In the genomic region with DNA sequence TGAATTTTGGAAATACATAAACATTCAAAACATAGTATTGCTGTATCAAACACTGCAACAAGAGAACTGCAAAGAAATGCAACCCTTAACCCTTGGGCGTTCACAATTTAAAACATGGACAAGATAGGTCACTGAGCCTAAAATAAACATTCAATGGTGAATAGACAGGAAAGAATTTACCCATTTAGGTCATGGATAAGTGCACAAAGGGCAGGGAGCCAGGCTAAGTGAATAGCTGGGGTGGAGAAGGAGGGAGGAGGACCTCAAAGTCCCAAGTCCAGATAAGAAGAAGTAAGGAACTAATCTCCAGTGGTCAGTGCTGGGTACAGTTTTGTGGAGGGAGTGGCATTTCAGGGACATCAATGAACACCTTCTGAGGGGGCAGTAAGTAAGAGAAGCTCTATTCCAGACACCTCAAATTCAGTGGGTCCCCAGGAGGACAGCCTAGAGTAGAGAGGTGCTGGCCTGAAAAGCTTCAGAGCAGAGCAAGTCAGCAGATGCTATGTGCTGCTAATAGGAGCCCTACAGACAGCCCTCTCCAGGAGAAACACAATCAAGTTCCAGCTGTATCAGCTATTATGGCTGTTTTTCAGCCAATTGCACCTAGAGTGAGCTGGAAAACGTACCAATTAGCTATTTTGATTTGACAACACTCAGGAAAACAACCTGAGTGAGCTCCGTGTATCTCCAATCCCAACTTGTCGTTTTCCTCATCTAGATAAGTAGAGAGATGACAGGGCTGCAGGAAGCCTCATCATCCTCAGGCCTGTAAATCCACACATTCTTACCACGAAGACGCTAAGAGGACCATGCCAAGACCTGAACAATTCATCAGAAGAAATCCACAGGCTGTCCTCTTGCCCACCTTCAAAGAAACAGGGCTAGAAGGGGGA, we compare ENCODE assay signal across 15 cellular contexts.
DNase-seq lines count a peak whose midpoint lies in the region; ATAC-seq and TF ChIP-seq lines count a peak whose summit lies in the region.
"Had no signal": no experiment of that assay in that cellular context is flagged by ENCODE, and none has a peak within 500 bp of the region (broad histone marks: within the 10 kb centered on the region; RNA-seq: fewer than 3 reads in every experiment).

No MANE protein-coding gene starts in this region.

- H3K9me3 ChIP-seq in fibroblast of lung (ENCODE audit: control insufficient read depth, insufficient read depth, low read depth, low read length), result no peaks in the 10 kb centered on the region

- H3K27me3 ChIP-seq in fibroblast of lung (ENCODE audit: control insufficient read depth, insufficient read depth, low read length), result no peaks in the 10 kb centered on the region

- H3K36me3 Mint-ChIP-seq in nephron progenitor cell (ENCODE audit: low read depth) (peaks cover 11% of the 10 kb centered on the region), Calu3 (ENCODE audit: insufficient read depth, unreplicated experiment) (no peaks in the 10 kb centered on the region)

- no peak for ATAC-seq in GM19467 (IDR thresholded peaks at IDR 0.05; ENCODE audit: unreplicated experiment)
- ATAC-seq: naive thymus-derived CD4-positive, alpha-beta T cell had no signal

- H3K27ac Mint-ChIP-seq in nephron progenitor cell (peak overlapping the region; percentile 23), Calu3 (ENCODE audit: unreplicated experiment) (no peak overlapping the region)
- H3K27ac Mint-ChIP-seq: dendritic cell treated with granulocyte-macrophage colony-stimulating factor and Interleukin-4, amounts not matched to agents 40 ng/mL and 50 ng/mL, for 4 days had no signal

- H3K27ac ChIP-seq in fibroblast of lung (ENCODE audit: insufficient read depth, low read length), result no peak overlapping the region

- no peaks in the 10 kb centered on the region for H3K79me2 ChIP-seq in fibroblast of lung (ENCODE audit: control insufficient read depth, insufficient read depth, low read length)

- H3K27me3 Mint-ChIP-seq in nephron progenitor cell (ENCODE audit: low read depth, poor library complexity) (peaks cover 8% of the 10 kb centered on the region), Calu3 (ENCODE audit: unreplicated experiment) (no peaks in the 10 kb centered on the region)

- TF ChIP-seq CTCF in fibroblast of lung (conservative IDR thresholded peaks at IDR 0.05 in 1 of 2, IDR thresholded peaks at IDR 0.05 in 1 of 2; ENCODE audit: low read depth in 1 of 2, low read length in 2 of 2), result no peak
- no peak for TF ChIP-seq CTCF in nephron progenitor cell (IDR thresholded peaks at IDR 0.05)
- TF ChIP-seq CTCF in Calu3 (IDR thresholded peaks at IDR 0.05; ENCODE audit: unreplicated experiment), result no peak

- H3K9me3 Mint-ChIP-seq in nephron progenitor cell, result peaks cover 30% of the 10 kb centered on the region
- H3K9me3 Mint-ChIP-seq in Calu3 (ENCODE audit: low read depth, unreplicated experiment), result peaks cover 3% of the 10 kb centered on the region

- no peaks in the 10 kb centered on the region for H4K20me1 ChIP-seq in fibroblast of lung (ENCODE audit: control insufficient read depth, extremely low read depth, insufficient read depth, low read length)

- no peak overlapping the region for H3K9ac ChIP-seq in fibroblast of lung (ENCODE audit: insufficient read depth, low read length)

- no peak overlapping the region for H2AFZ ChIP-seq in fibroblast of lung (ENCODE audit: low read length)

- H3K4me3 Mint-ChIP-seq in nephron progenitor cell, result no peak overlapping the region
- H3K4me3 Mint-ChIP-seq in Calu3 (ENCODE audit: low read depth, unreplicated experiment), result no peak overlapping the region
- H3K4me3 Mint-ChIP-seq: dendritic cell treated with granulocyte-macrophage colony-stimulating factor and Interleukin-4, amounts not matched to agents 40 ng/mL and 50 ng/mL, for 4 days; naive thymus-derived CD4-positive, alpha-beta T cell had no signal

- H3K4me1 Mint-ChIP-seq in nephron progenitor cell (peaks cover 23% of the 10 kb centered on the region), Calu3 (ENCODE audit: low read depth, unreplicated experiment) (peaks cover 37% of the 10 kb centered on the region)

- intact Hi-C loops in Calu3 (cut with micrococcal nuclease; ENCODE audit: unreplicated experiment), result no loop called here

- no peak overlapping the region for H3K4me3 ChIP-seq in fibroblast of lung (replicated peaks in 1 of 4; ENCODE audit: control extremely low read depth in 1 of 4, insufficient read depth in 1 of 4, low read depth in 3 of 4, low read length in 4 of 4)

- DNase-seq in EH (ENCODE audit: low read depth), result peak; percentile 56
- peak; percentile 24 for DNase-seq in OCI-M1 (lab: John Stamatoyannopoulos, UW)
- no peak for DNase-seq in fibroblast of lung (ENCODE audit: low read depth in 2 of 2)
- DNase-seq in nephron progenitor cell, result no peak
- no peak for DNase-seq in Calu3
- no peak for DNase-seq in C1 segment of cervical spinal cord (lab: John Stamatoyannopoulos, UW)
- DNase-seq in cerebellar cortex (ENCODE audit: low spot score), result no peak
- DNase-seq: activated effector memory CD4-positive, alpha-beta T cell treated with anti-CD3 and anti-CD28 coated beads, Interleukin-2, amount 50 U/mL, for 16 hours; AML-193; DMS153; naive thymus-derived CD4-positive, alpha-beta T cell; NCI-H1694; NCI-H510A treated with DMSO at 0.1 percent for 48 hours had no signal

- CTCF ChIA-PET in Calu3 (lab: Charles Lee), result no interaction called here

- H3K4me2 ChIP-seq in fibroblast of lung (ENCODE audit: extremely low read depth, insufficient read depth, low read length), result peak overlapping the region; percentile 30

- H3K36me3 ChIP-seq in fibroblast of lung (ENCODE audit: control insufficient read depth, insufficient read depth, low read length), result no peaks in the 10 kb centered on the region

- BruUV-seq in Calu3 (replicated peaks; lab: Mats Ljungman, UMichigan), result no TSS peak

- H3K4me1 ChIP-seq in fibroblast of lung (ENCODE audit: control insufficient read depth, extremely low read depth, insufficient read depth, low read length), result peaks cover 13% of the 10 kb centered on the region

Comparison
In these comparisons a context has a peak if more than half of its experiments do, and no peak if none do; other contexts are left out.
1. DNase-seq: peak in EH (single experiment) and OCI-M1 (single experiment); none in fibroblast of lung (0 of 2), nephron progenitor cell (single experiment), Calu3 (single experiment), C1 segment of cervical spinal cord (0 of 14) and cerebellar cortex (single experiment).